9 cellular contexts compared by ENCODE assay signal in genomic region chrX:105803891-105804290, GRCh38. TPM values are rescaled to one million over a fixed set of nuclear protein-coding genes. Genes with fewer than 3 reads are reported as not detected.
"Had no signal": no experiment of that assay in that cellular context is flagged by ENCODE, and none has a peak within 500 bp of the region (broad histone marks: within the 10 kb centered on the region; RNA-seq: fewer than 3 reads in every experiment).

No MANE protein-coding gene starts in this region.

- H3K27ac ChIP-seq: GM23248 had no signal

- H3K9me3 ChIP-seq: HAP-1 had no signal

- H3K4me3 ChIP-seq: GM23248, GM23338, HAP-1 had no signal

- H3K9ac ChIP-seq: GM23248 had no signal

- H3K4me2 ChIP-seq: GM23338 had no signal

- H3K36me3 ChIP-seq: HAP-1 had no signal

- DNase-seq: GM23248, GOT3, H7, H9, HCEC 1CT, HFFc6 had no signal

- H3K4me1 ChIP-seq: HAP-1 had no signal

- ATAC-seq: GM23338, HCT116 had no signal

- H2AFZ ChIP-seq: GM23248, GM23338 had no signal

RNA-seq across cellular contexts. Expression of gene NRK, which starts 18.4 kb away (rescaled TPM):
- total RNA-seq: GM23248, HFFc6 had no signal
- polyA plus RNA-seq: GM23248 had no signal
